2 cellular contexts compared by ENCODE assay signal in the genomic region with DNA sequence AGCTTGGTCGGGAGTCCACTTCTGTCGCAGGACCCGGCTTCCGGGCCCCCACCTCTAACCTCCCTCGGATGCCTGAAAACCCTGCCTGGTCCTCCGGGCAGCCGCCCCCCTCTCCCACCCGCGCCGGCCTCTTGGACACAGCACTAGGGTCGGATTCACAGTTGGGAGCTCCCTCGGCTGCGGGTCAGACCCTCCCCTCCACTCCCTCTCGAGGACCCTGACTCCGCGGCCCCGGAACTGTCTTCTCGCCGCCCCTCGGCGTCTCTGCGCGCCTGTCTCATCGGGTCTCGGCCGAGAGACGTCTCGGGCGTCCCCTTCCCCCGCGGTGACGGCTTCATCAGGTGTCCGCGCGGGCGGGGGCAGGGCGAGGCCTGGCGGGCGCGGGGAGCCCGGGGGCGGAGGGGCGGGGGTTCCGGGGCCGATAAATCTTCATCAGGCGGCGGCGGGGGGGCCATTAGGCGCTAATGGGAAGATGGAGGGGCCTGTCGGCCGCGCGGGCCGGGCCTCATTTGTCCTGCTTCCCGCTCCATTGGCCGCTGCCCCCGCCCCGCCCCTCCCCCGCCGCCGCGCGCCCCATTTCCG.
TF ChIP-seq lines count a peak whose summit lies in the region.

No MANE protein-coding gene starts in this region.

TF ChIP-seq in GM23338, 12 proteins besides CTCF, POLR2A, EP300 and RAD21 (continued from another document):
- TF ChIP-seq, protein P1, sequence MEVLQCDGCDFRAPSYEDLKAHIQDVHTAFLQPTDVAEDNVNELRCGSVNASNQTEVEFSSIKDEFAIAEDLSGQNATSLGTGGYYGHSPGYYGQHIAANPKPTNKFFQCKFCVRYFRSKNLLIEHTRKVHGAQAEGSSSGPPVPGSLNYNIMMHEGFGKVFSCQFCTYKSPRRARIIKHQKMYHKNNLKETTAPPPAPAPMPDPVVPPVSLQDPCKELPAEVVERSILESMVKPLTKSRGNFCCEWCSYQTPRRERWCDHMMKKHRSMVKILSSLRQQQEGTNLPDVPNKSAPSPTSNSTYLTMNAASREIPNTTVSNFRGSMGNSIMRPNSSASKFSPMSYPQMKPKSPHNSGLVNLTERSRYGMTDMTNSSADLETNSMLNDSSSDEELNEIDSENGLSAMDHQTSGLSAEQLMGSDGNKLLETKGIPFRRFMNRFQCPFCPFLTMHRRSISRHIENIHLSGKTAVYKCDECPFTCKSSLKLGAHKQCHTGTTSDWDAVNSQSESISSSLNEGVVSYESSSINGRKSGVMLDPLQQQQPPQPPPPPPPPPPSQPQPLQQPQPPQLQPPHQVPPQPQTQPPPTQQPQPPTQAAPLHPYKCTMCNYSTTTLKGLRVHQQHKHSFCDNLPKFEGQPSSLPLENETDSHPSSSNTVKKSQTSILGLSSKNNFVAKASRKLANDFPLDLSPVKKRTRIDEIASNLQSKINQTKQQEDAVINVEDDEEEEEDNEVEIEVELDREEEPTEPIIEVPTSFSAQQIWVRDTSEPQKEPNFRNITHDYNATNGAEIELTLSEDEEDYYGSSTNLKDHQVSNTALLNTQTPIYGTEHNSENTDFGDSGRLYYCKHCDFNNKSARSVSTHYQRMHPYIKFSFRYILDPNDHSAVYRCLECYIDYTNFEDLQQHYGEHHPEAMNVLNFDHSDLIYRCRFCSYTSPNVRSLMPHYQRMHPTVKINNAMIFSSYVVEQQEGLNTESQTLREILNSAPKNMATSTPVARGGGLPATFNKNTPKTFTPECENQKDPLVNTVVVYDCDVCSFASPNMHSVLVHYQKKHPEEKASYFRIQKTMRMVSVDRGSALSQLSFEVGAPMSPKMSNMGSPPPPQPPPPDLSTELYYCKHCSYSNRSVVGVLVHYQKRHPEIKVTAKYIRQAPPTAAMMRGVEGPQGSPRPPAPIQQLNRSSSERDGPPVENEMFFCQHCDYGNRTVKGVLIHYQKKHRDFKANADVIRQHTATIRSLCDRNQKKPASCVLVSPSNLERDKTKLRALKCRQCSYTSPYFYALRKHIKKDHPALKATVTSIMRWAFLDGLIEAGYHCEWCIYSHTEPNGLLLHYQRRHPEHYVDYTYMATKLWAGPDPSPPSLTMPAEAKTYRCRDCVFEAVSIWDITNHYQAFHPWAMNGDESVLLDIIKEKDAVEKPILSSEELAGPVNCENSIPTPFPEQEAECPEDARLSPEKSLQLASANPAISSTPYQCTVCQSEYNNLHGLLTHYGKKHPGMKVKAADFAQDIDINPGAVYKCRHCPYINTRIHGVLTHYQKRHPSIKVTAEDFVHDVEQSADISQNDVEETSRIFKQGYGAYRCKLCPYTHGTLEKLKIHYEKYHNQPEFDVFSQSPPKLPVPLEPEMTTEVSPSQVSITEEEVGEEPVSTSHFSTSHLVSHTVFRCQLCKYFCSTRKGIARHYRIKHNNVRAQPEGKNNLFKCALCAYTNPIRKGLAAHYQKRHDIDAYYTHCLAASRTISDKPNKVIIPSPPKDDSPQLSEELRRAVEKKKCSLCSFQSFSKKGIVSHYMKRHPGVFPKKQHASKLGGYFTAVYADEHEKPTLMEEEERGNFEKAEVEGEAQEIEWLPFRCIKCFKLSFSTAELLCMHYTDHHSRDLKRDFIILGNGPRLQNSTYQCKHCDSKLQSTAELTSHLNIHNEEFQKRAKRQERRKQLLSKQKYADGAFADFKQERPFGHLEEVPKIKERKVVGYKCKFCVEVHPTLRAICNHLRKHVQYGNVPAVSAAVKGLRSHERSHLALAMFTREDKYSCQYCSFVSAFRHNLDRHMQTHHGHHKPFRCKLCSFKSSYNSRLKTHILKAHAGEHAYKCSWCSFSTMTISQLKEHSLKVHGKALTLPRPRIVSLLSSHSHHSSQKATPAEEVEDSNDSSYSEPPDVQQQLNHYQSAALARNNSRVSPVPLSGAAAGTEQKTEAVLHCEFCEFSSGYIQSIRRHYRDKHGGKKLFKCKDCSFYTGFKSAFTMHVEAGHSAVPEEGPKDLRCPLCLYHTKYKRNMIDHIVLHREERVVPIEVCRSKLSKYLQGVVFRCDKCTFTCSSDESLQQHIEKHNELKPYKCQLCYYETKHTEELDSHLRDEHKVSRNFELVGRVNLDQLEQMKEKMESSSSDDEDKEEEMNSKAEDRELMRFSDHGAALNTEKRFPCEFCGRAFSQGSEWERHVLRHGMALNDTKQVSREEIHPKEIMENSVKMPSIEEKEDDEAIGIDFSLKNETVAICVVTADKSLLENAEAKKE (CRISPR knock-in tag; IDR thresholded peaks at IDR 0.05): no peak
- no peak for TF ChIP-seq POLR2AphosphoS5 (IDR thresholded peaks at IDR 0.05; ENCODE audit: low read depth)
- TF ChIP-seq, protein P2, sequence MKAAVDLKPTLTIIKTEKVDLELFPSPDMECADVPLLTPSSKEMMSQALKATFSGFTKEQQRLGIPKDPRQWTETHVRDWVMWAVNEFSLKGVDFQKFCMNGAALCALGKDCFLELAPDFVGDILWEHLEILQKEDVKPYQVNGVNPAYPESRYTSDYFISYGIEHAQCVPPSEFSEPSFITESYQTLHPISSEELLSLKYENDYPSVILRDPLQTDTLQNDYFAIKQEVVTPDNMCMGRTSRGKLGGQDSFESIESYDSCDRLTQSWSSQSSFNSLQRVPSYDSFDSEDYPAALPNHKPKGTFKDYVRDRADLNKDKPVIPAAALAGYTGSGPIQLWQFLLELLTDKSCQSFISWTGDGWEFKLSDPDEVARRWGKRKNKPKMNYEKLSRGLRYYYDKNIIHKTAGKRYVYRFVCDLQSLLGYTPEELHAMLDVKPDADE (IDR thresholded peaks at IDR 0.05): 0 out of 2 replicates have a peak, but pooled peaks have one; percentile 13

TF ChIP-seq in SK-N-SH treated with all-trans-retinoic acid at 6 μM for 48 hours, 23 proteins besides CTCF, POLR2A, EP300 and RAD21 (continued from another document):
- TF ChIP-seq, protein P3, sequence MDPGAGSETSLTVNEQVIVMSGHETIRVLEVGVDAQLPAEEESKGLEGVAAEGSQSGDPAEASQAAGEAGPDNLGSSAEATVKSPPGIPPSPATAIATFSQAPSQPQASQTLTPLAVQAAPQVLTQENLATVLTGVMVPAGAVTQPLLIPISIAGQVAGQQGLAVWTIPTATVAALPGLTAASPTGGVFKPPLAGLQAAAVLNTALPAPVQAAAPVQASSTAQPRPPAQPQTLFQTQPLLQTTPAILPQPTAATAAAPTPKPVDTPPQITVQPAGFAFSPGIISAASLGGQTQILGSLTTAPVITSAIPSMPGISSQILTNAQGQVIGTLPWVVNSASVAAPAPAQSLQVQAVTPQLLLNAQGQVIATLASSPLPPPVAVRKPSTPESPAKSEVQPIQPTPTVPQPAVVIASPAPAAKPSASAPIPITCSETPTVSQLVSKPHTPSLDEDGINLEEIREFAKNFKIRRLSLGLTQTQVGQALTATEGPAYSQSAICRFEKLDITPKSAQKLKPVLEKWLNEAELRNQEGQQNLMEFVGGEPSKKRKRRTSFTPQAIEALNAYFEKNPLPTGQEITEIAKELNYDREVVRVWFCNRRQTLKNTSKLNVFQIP (CRISPR knock-in tag; IDR thresholded peaks at IDR 0.05; ENCODE audit: borderline replicate concordance, low read depth): no peak
- TF ChIP-seq, protein P4, sequence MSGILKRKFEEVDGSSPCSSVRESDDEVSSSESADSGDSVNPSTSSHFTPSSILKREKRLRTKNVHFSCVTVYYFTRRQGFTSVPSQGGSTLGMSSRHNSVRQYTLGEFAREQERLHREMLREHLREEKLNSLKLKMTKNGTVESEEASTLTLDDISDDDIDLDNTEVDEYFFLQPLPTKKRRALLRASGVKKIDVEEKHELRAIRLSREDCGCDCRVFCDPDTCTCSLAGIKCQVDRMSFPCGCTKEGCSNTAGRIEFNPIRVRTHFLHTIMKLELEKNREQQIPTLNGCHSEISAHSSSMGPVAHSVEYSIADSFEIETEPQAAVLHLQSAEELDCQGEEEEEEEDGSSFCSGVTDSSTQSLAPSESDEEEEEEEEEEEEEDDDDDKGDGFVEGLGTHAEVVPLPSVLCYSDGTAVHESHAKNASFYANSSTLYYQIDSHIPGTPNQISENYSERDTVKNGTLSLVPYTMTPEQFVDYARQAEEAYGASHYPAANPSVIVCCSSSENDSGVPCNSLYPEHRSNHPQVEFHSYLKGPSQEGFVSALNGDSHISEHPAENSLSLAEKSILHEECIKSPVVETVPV (CRISPR knock-in tag; IDR thresholded peaks at IDR 0.05): no peak
- TF ChIP-seq RARB (CRISPR knock-in tag; IDR thresholded peaks at IDR 0.05): no peak
- no peak for TF ChIP-seq ZFP3 (CRISPR knock-in tag; IDR thresholded peaks at IDR 0.05)
- TF ChIP-seq PPARA (CRISPR knock-in tag; IDR thresholded peaks at IDR 0.05; ENCODE audit: borderline replicate concordance): no peak
- TF ChIP-seq, protein P5, sequence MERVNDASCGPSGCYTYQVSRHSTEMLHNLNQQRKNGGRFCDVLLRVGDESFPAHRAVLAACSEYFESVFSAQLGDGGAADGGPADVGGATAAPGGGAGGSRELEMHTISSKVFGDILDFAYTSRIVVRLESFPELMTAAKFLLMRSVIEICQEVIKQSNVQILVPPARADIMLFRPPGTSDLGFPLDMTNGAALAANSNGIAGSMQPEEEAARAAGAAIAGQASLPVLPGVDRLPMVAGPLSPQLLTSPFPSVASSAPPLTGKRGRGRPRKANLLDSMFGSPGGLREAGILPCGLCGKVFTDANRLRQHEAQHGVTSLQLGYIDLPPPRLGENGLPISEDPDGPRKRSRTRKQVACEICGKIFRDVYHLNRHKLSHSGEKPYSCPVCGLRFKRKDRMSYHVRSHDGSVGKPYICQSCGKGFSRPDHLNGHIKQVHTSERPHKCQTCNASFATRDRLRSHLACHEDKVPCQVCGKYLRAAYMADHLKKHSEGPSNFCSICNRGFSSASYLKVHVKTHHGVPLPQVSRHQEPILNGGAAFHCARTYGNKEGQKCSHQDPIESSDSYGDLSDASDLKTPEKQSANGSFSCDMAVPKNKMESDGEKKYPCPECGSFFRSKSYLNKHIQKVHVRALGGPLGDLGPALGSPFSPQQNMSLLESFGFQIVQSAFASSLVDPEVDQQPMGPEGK (CRISPR knock-in tag; IDR thresholded peaks at IDR 0.05; ENCODE audit: borderline replicate concordance): no peak
- TF ChIP-seq SNAI2 (CRISPR knock-in tag; IDR thresholded peaks at IDR 0.05): no peak
- TF ChIP-seq ZNF565 (CRISPR knock-in tag; conservative IDR thresholded peaks at IDR 0.05; ENCODE audit: low read depth): no peak
- no peak for TF ChIP-seq ISL1 (CRISPR knock-in tag; IDR thresholded peaks at IDR 0.05)
- TF ChIP-seq CSDC2 (CRISPR knock-in tag; IDR thresholded peaks at IDR 0.05): no peak
- TF ChIP-seq ZFP30 (CRISPR knock-in tag; IDR thresholded peaks at IDR 0.05): no peak
- no peak for TF ChIP-seq OSR1 (CRISPR knock-in tag; IDR thresholded peaks at IDR 0.05)
- TF ChIP-seq ESRRG (CRISPR knock-in tag; IDR thresholded peaks at IDR 0.05): no peak
- no peak for TF ChIP-seq GLIS3 (CRISPR knock-in tag; IDR thresholded peaks at IDR 0.05)
TF ChIP-seq in SK-N-SH treated with all-trans-retinoic acid at 6 μM for 48 hours: peak in this region for 0.
